Comparison of ENCODE assay signal across 10 cellular contexts in the genomic region with DNA sequence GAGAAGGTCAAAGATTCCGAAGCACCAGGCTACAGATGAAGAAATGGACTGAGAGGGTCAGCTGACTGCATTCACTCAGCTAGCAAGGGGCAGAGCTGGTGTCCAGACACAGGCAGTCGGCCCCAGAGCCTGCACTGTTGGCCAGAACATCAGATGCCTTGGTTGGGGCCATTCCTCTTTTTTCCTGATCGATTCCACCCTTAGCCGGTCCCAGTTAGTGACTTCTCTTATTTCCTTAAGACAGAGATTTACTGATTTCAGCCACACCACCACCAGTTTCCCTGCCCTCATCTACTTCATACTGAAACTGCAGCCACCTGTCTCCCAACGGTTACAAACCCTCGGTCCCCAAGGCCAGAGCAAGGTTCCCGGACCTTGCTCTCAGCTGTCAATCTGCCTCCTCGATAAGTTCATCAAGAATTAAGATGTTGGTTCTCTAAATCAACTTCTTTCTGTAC. TPM values are rescaled to one million over a fixed set of nuclear protein-coding genes. Genes with fewer than 3 reads are reported as not detected.
DNase-seq lines count a peak whose midpoint lies in the region; ATAC-seq and TF ChIP-seq lines count a peak whose summit lies in the region.
"Had no signal": no experiment of that assay in that cellular context is flagged by ENCODE, and none has a peak within 500 bp of the region (broad histone marks: within the 10 kb centered on the region; RNA-seq: fewer than 3 reads in every experiment).

No MANE protein-coding gene starts in this region.

- 89% methylated on average over 8 of the region's 8 CpGs for WGBS in esophagus muscularis mucosa
- WGBS in heart right ventricle, 2 donors = 86 to 88% methylated on average over 8 of the region's 8 CpGs

- no peaks in the 10 kb centered on the region for H3K4me1 Mint-ChIP-seq in endothelial cell (ENCODE audit: unreplicated experiment)

- H3K4me3 ChIP-seq in esophagus muscularis mucosa = no peak overlapping the region
- H3K4me3 ChIP-seq in heart right ventricle = no peak overlapping the region
- H3K4me3 ChIP-seq: MG63 had no signal

- H3K36me3 Mint-ChIP-seq in endothelial cell (ENCODE audit: low read depth, unreplicated experiment) = peaks cover 2% of the 10 kb centered on the region

- H3K27me3 ChIP-seq in esophagus muscularis mucosa (no peaks in the 10 kb centered on the region), heart right ventricle (no peaks in the 10 kb centered on the region)
- H3K27me3 ChIP-seq: MG63 had no signal

- TF ChIP-seq CTCF in esophagus muscularis mucosa (IDR thresholded peaks at IDR 0.05) (no peak), heart right ventricle (IDR thresholded peaks at IDR 0.05) (no peak), endothelial cell (IDR thresholded peaks at IDR 0.05; ENCODE audit: unreplicated experiment) (no peak)

- H3K4me1 ChIP-seq in esophagus muscularis mucosa (peaks cover 7 to 17% (median 13%) of the 10 kb centered on the region in 4 donors), heart right ventricle (peaks cover 0 to 81% (median 33%) of the 10 kb centered on the region in 9 donors)

- H3K4me3 Mint-ChIP-seq in endothelial cell (ENCODE audit: unreplicated experiment) = no peak overlapping the region

- H3K36me3 ChIP-seq in esophagus muscularis mucosa = no peaks in the 10 kb centered on the region
- H3K36me3 ChIP-seq in heart right ventricle = peaks cover 0 to 7% (median 0%) of the 10 kb centered on the region in 9 donors
- H3K36me3 ChIP-seq: WERI-Rb-1 had no signal

- no peaks in the 10 kb centered on the region for H3K9me3 ChIP-seq in esophagus muscularis mucosa
- H3K9me3 ChIP-seq in heart right ventricle = peaks cover 0 to 15% (median 0%) of the 10 kb centered on the region in 11 donors

- peaks cover 3% of the 10 kb centered on the region for H3K27me3 Mint-ChIP-seq in endothelial cell (ENCODE audit: unreplicated experiment)
- H3K27me3 Mint-ChIP-seq: progenitor cell of endocrine pancreas had no signal

- H3K9me3 Mint-ChIP-seq in endothelial cell (ENCODE audit: unreplicated experiment) = peaks cover 4% of the 10 kb centered on the region

- no peak for TF ChIP-seq POLR2A in esophagus muscularis mucosa (IDR thresholded peaks at IDR 0.05; ENCODE audit: low read depth)

- no peak for TF ChIP-seq EP300 in esophagus muscularis mucosa (IDR thresholded peaks at IDR 0.05)

- intact Hi-C loops in esophagus muscularis mucosa (cut with DNase I) (no loop called here), heart right ventricle (cut with DNase I) (no loop called here)

- peak; percentile 37 for ATAC-seq in GM18511 (IDR thresholded peaks at IDR 0.05; ENCODE audit: unreplicated experiment)
- peak; percentile 34 for ATAC-seq in GM21381 (IDR thresholded peaks at IDR 0.05; ENCODE audit: unreplicated experiment)
- peak; percentile 38 for ATAC-seq in HG03108 (IDR thresholded peaks at IDR 0.05; ENCODE audit: unreplicated experiment)
- no peak for ATAC-seq in heart right ventricle

- no peak overlapping the region for H3K27ac Mint-ChIP-seq in endothelial cell (ENCODE audit: unreplicated experiment)
- H3K27ac Mint-ChIP-seq: progenitor cell of endocrine pancreas had no signal

- DNase-seq in esophagus muscularis mucosa (ENCODE audit: extremely low spot score) = peak; percentile 86
- no peak for DNase-seq in heart right ventricle
- no peak for DNase-seq in endothelial cell (ENCODE audit: low spot score)
- DNase-seq in DMS153 (lab: John Stamatoyannopoulos, UW) = no peak
- DNase-seq: MG63, WERI-Rb-1 had no signal

- H3K27ac ChIP-seq in esophagus muscularis mucosa (replicated peaks in 1 of 4) (no peak overlapping the region), heart right ventricle (no peak overlapping the region)
- H3K27ac ChIP-seq: WERI-Rb-1 had no signal

RNA-seq across cellular contexts. Expression of gene CD58, which starts 11.5 kb away (rescaled TPM):
- total RNA-seq in esophagus muscularis mucosa = 10 to 100 TPM; 20.3 to 23.4 (median 21.7) TPM
- total RNA-seq in heart right ventricle = 10 to 100 TPM; 17.2 to 41.1 (median 26.5) TPM
- 10 to 100 TPM; 32.8 to 44.3 TPM for polyA plus RNA-seq in heart right ventricle
- total RNA-seq in endothelial cell (ENCODE audit: unreplicated experiment) = 9.0 TPM

Comparison
In these comparisons a context has a peak if more than half of its experiments do, and no peak if none do; other contexts are left out.
1. ATAC-seq: peak in GM18511 (single experiment), GM21381 (single experiment) and HG03108 (single experiment); none in heart right ventricle (0 of 8).